ENCODE assay signal across 1 cellular context in the genomic region with DNA sequence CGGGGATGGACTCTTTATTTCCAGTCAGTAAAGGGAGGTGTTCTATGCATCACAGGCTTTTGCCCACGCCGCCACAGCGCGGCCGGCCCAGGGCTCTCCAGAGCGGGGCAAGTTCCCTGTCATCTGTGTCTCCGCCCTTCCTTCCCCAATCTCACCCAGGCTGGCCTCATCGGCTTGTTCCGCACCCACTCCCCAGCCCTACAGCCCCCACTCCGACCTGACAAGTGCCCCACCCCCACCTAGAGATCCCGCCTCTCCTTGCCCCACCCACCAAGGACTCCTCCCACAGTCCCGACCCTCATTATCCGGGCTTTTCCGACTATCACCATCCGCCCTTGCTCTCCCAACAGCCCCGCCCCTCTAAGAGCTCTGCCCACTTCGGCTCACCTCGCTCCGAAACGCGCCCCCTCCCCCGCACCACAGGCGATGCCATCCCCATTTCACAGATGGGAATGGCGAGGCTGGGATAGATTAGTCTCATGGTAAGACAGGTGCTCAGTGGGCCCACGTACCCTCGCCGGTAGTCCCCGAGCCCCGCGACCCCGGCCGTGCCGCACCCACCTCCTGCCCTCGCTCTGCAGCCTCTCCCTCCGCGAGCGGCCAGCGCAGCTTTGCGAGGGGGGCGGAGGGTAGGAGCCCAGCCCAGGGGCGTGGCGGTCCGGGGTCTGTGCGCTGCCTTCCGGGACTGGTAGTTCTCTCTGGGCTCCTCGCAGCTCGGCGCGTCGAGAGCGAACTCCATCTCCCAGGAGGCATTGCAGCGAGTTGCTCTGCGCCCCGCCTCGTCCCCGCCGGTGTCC.
TF ChIP-seq lines count a peak whose summit lies in the region.

A gene with protein sequence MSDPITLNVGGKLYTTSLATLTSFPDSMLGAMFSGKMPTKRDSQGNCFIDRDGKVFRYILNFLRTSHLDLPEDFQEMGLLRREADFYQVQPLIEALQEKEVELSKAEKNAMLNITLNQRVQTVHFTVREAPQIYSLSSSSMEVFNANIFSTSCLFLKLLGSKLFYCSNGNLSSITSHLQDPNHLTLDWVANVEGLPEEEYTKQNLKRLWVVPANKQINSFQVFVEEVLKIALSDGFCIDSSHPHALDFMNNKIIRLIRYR (minus strand): TSS at position 615 of the 797 bp plus-strand sequence. CDS start 14,072 bp downstream, outside the sequence.

TF ChIP-seq in GM23338, 12 proteins besides CTCF, POLR2A, EP300 and RAD21:
- TF ChIP-seq ZNF331 (CRISPR knock-in tag; IDR thresholded peaks at IDR 0.05; ENCODE audit: low read depth) (peak; percentile 9; the same call in 1 of the 2 replicates), CREB1 (CRISPR knock-in tag; IDR thresholded peaks at IDR 0.05; ENCODE audit: low read depth) (0 out of 2 replicates have a peak, but pooled peaks have one; percentile 2), POLR2AphosphoS5 (IDR thresholded peaks at IDR 0.05; ENCODE audit: low read depth) (peak; percentile 77), REST (IDR thresholded peaks at IDR 0.05; ENCODE audit: unreplicated experiment) (no peak), STAT1 (IDR thresholded peaks at IDR 0.05; ENCODE audit: unreplicated experiment) (no peak)
- TF ChIP-seq, protein P1, sequence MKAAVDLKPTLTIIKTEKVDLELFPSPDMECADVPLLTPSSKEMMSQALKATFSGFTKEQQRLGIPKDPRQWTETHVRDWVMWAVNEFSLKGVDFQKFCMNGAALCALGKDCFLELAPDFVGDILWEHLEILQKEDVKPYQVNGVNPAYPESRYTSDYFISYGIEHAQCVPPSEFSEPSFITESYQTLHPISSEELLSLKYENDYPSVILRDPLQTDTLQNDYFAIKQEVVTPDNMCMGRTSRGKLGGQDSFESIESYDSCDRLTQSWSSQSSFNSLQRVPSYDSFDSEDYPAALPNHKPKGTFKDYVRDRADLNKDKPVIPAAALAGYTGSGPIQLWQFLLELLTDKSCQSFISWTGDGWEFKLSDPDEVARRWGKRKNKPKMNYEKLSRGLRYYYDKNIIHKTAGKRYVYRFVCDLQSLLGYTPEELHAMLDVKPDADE (IDR thresholded peaks at IDR 0.05), result peak; percentile 87
